18 cellular contexts compared by ENCODE assay signal in genomic region chrX:22032084-22032483, GRCh38. TPM values are rescaled to one million over a fixed set of nuclear protein-coding genes. Genes with fewer than 3 reads are reported as not detected.
DNase-seq lines count a peak whose midpoint lies in the region; ATAC-seq, FAIRE-seq and TF ChIP-seq lines count a peak whose summit lies in the region.
"Had no signal": no experiment of that assay in that cellular context is flagged by ENCODE, and none has a peak within 500 bp of the region (broad histone marks: within the 10 kb centered on the region; RNA-seq: fewer than 3 reads in every experiment).

PHEX (plus strand) TSS chrX:22032325; CDS start chrX:22033006, 681 bp downstream.

- no peak within 1 kb of the TSS for H3K9ac ChIP-seq in GM12878 (ENCODE audit: control insufficient read depth, insufficient read depth, low read length)
- H3K9ac ChIP-seq: KMS-11, SK-N-SH had no signal

- no peak for TF ChIP-seq POLR2A in GM12878 (IDR thresholded peaks at IDR 0.05; ENCODE audit: low read depth, low read length)

- no peaks in the 10 kb centered on the region for H3K79me2 ChIP-seq in GM12878 (ENCODE audit: control insufficient read depth, insufficient read depth, low read length)

- 0% methylated on average over 1 of the region's 1 CpG for WGBS in GM12878 (ENCODE audit: insufficient coverage, insufficient replicate concordance, low lambda C conversion rate, missing lambda C conversion rate)

- SMC1A ChIA-PET in GM12878 (lab: Charles Lee; ENCODE audit: uncharacterized antibody, unreplicated experiment) = interaction anchor here (0.8 to 1.6 kb wide), 2 partner anchors 39 to 42 kb away, joined by 3 to 4 read pairs; no protein-coding TSS in a partner anchor

- no peak for TF ChIP-seq RAD21 in GM12878 (IDR thresholded peaks at IDR 0.05; ENCODE audit: insufficient read depth, low read depth, low read length)

- H3K36me3 ChIP-seq in GM12878 (ENCODE audit: control insufficient read depth in 2 of 2, insufficient read depth in 2 of 2, low read length in 1 of 2) = no peaks in the 10 kb centered on the region
- H3K36me3 ChIP-seq: HAP-1, Peyer's patch had no signal

- no peaks in the 10 kb centered on the region for H3K27me3 Mint-ChIP-seq in stimulated activated naive CD8-positive, alpha-beta T cell treated with anti-CD3 and anti-CD28 coated beads, Interleukin-15, Interleukin-2, amounts not matched to agents 100 ng/mL and 50 ng/mL, for 24 hours
- no peaks in the 10 kb centered on the region for H3K27me3 Mint-ChIP-seq in stimulated activated naive CD8-positive, alpha-beta T cell treated with anti-CD3 and anti-CD28 coated beads, Interleukin-15, amount 100 ng/mL, for 72 hours
- H3K27me3 Mint-ChIP-seq in type B pancreatic cell = no peaks in the 10 kb centered on the region

- no peak within 1 kb of the TSS for H3K4me2 ChIP-seq in GM12878 (ENCODE audit: control insufficient read depth, insufficient read depth)
- H3K4me2 ChIP-seq: KMS-11, SK-N-SH had no signal

- no peaks in the 10 kb centered on the region; the same call in 1 of the 2 replicates for H3K4me1 ChIP-seq in GM12878 (ENCODE audit: control insufficient read depth, insufficient read depth, low read length)
- H3K4me1 ChIP-seq: HAP-1, Peyer's patch had no signal

- no peak within 1 kb of the TSS for H2AFZ ChIP-seq in GM12878 (ENCODE audit: control insufficient read depth, low read depth, low read length)

- POLR2A ChIA-PET in GM12878 (lab: Charles Lee) = interaction anchor here (1.0 kb wide), 1 partner anchor 44 kb away, joined by 4 read pairs; no protein-coding TSS in a partner anchor

- H3K36me3 Mint-ChIP-seq in stimulated activated naive CD8-positive, alpha-beta T cell treated with anti-CD3 and anti-CD28 coated beads, Interleukin-15, Interleukin-2, amounts not matched to agents 100 ng/mL and 50 ng/mL, for 24 hours (ENCODE audit: low read depth) = peaks cover 4% of the 10 kb centered on the region
- no peaks in the 10 kb centered on the region for H3K36me3 Mint-ChIP-seq in type B pancreatic cell

- peak within 1 kb of the TSS; percentile 52 for H3K27ac Mint-ChIP-seq in stimulated activated naive CD8-positive, alpha-beta T cell treated with anti-CD3 and anti-CD28 coated beads, Interleukin-15, Interleukin-2, amounts not matched to agents 100 ng/mL and 50 ng/mL, for 24 hours
- peak within 1 kb of the TSS in 1 of 2 donors; percentile 19 for H3K27ac Mint-ChIP-seq in stimulated activated naive CD8-positive, alpha-beta T cell treated with anti-CD3 and anti-CD28 coated beads, Interleukin-15, amount 100 ng/mL, for 72 hours
- H3K27ac Mint-ChIP-seq in type B pancreatic cell = peak within 1 kb of the TSS; percentile 6

- no peak for ATAC-seq in stimulated activated naive CD8-positive, alpha-beta T cell treated with anti-CD3 and anti-CD28 coated beads, Interleukin-15, amount 100 ng/mL, for 72 hours
- ATAC-seq in GM12878 = peak; percentile 68

- no peaks in the 10 kb centered on the region for H4K20me1 ChIP-seq in GM12878 (ENCODE audit: control insufficient read depth, insufficient read depth)

- H3K27me3 ChIP-seq in GM12878 (replicated peaks in 1 of 2; ENCODE audit: control insufficient read depth in 2 of 2, insufficient read depth in 2 of 2, low read length in 1 of 2) = no peaks in the 10 kb centered on the region
- H3K27me3 ChIP-seq: Peyer's patch had no signal

- no peak for TF ChIP-seq EP300 in GM12878 (IDR thresholded peaks at IDR 0.05; ENCODE audit: borderline replicate concordance in 1 of 2, control insufficient read depth in 1 of 2, low read depth in 2 of 2, low read length in 2 of 2)

- H3K9me3 Mint-ChIP-seq in stimulated activated naive CD8-positive, alpha-beta T cell treated with anti-CD3 and anti-CD28 coated beads, Interleukin-15, Interleukin-2, amounts not matched to agents 100 ng/mL and 50 ng/mL, for 24 hours = no peaks in the 10 kb centered on the region
- no peaks in the 10 kb centered on the region for H3K9me3 Mint-ChIP-seq in stimulated activated naive CD8-positive, alpha-beta T cell treated with anti-CD3 and anti-CD28 coated beads, Interleukin-15, amount 100 ng/mL, for 72 hours
- no peaks in the 10 kb centered on the region for H3K9me3 Mint-ChIP-seq in type B pancreatic cell

- H3K27ac ChIP-seq in GM12878 (ENCODE audit: control insufficient read depth, insufficient read depth) = no peak within 1 kb of the TSS
- H3K27ac ChIP-seq: KMS-11, Peyer's patch had no signal

- no peak for DNase-seq in stimulated activated naive CD8-positive, alpha-beta T cell treated with anti-CD3 and anti-CD28 coated beads, Interleukin-15, amount 100 ng/mL, for 72 hours
- DNase-seq in MV-4-11 (lab: John Stamatoyannopoulos, UW) = peak; percentile 39
- DNase-seq in GM12878 (ENCODE audit: low read depth, low spot score) = no peak
- DNase-seq in type B pancreatic cell (ENCODE audit: extremely low spot score, unreplicated experiment) = no peak
- DNase-seq in NCI-H187 treated with DMSO at 0.1 percent for 48 hours (lab: John Stamatoyannopoulos, UW) = no peak
- no peak for DNase-seq in stimulated activated CD4-positive, alpha-beta T cell treated with anti-CD3 and anti-CD28 coated beads, Interleukin-4, amount 100 ng/mL, for 4 hours
- DNase-seq in GM20000 (ENCODE audit: low spot score) = no peak
- DNase-seq: NCI-H1048, NCI-H146, NCI-H2107, NCI-H446, NCI-H748 treated with DMSO at 0.1 percent for 48 hours, Peyer's patch, Right ventricle myocardium superior, SK-N-SH had no signal

- BruUV-seq in GM12878 (replicated peaks; lab: Mats Ljungman, UMichigan) = no TSS peak

- intact Hi-C loops in GM12878 (cut with micrococcal nuclease; ENCODE audit: unreplicated experiment) = no loop called here

- RAD21 ChIA-PET in GM12878 (lab: Charles Lee; ENCODE audit: unreplicated experiment) = interaction anchor here (0.9 kb wide), 1 partner anchor 37 kb away, joined by 3 read pairs; no protein-coding TSS in a partner anchor

- no peaks in the 10 kb centered on the region for H3K9me3 ChIP-seq in GM12878 (replicated peaks; ENCODE audit: control insufficient read depth, insufficient read depth, low read length)
- H3K9me3 ChIP-seq: HAP-1, Peyer's patch, SK-N-SH had no signal

- no peak for FAIRE-seq in GM12878 (lab: Jason Lieb, UNC)

- TF ChIP-seq CTCF in GM12878 (IDR thresholded peaks at IDR 0.05 in 2 of 3, conservative IDR thresholded peaks at IDR 0.05 in 1 of 3; ENCODE audit: control insufficient read depth in 2 of 3, extremely low read depth in 1 of 3, insufficient read depth in 1 of 3, low read depth in 3 of 3, low read length in 3 of 3) (no peak), type B pancreatic cell (conservative IDR thresholded peaks at IDR 0.05) (no peak), GM20000 (IDR thresholded peaks at IDR 0.05; ENCODE audit: extremely low read depth, missing control alignments) (no peak)

- peaks cover 48% of the 10 kb centered on the region for H3K4me1 Mint-ChIP-seq in stimulated activated naive CD8-positive, alpha-beta T cell treated with anti-CD3 and anti-CD28 coated beads, Interleukin-15, Interleukin-2, amounts not matched to agents 100 ng/mL and 50 ng/mL, for 24 hours (ENCODE audit: low read depth)
- peaks cover 18% of the 10 kb centered on the region for H3K4me1 Mint-ChIP-seq in stimulated activated naive CD8-positive, alpha-beta T cell treated with anti-CD3 and anti-CD28 coated beads, Interleukin-15, amount 100 ng/mL, for 72 hours
- H3K4me1 Mint-ChIP-seq in type B pancreatic cell (ENCODE audit: unreplicated experiment) = no peaks in the 10 kb centered on the region

- H3K4me3 ChIP-seq in GM12878 = no peak within 1 kb of the TSS
- H3K4me3 ChIP-seq: HAP-1, Peyer's patch had no signal

- no peak within 1 kb of the TSS for H3K4me3 Mint-ChIP-seq in stimulated activated naive CD8-positive, alpha-beta T cell treated with anti-CD3 and anti-CD28 coated beads, Interleukin-15, Interleukin-2, amounts not matched to agents 100 ng/mL and 50 ng/mL, for 24 hours
- peak within 1 kb of the TSS in 1 of 2 donors; percentile 31 for H3K4me3 Mint-ChIP-seq in stimulated activated naive CD8-positive, alpha-beta T cell treated with anti-CD3 and anti-CD28 coated beads, Interleukin-15, amount 100 ng/mL, for 72 hours
- no peak within 1 kb of the TSS for H3K4me3 Mint-ChIP-seq in type B pancreatic cell

- CTCF ChIA-PET in GM12878 (lab: Yijun Ruan, JAX) = interaction anchor here (0.7 kb wide), 1 partner anchor 8 kb away, joined by 3 read pairs; no protein-coding TSS in a partner anchor

- in situ Hi-C loops in GM12878 (cut with MboI) = no loop called here

TF ChIP-seq in GM12878, 131 proteins besides CTCF, POLR2A, EP300 and RAD21 (continues in another document):
- TF ChIP-seq USF2 (IDR thresholded peaks at IDR 0.05; ENCODE audit: borderline replicate concordance, low read depth, low read length) = no peak

RNA-seq across cellular contexts. Expression of gene PHEX, which starts in this region (rescaled TPM):
- total RNA-seq in GM12878 (2013; cell fraction: nucleolus; rRNA removed) = 20.4 and 28.3 TPM in 2 replicates
- 1.0 and 1.1 TPM in 2 replicates for total RNA-seq in GM12878 (2014; rRNA removed)
- 0.85 and 0.88 TPM in 2 replicates for total RNA-seq in GM12878 (2014; rRNA removed; fragmentation: Illumina TruSeq; extraction: Trizol)
- total RNA-seq in GM12878 (2021) = 0.56 TPM in 2 replicates
- 0.04 TPM for polyA plus RNA-seq in GM12878 (2011; ENCODE audit: low read depth)
- polyA plus RNA-seq in GM12878 (2011; rRNA removed) = 97.2 and 103 TPM in 2 replicates
- 66.0 and 82.4 TPM in 2 replicates for polyA plus RNA-seq in GM12878 (2011; cell fraction: cytosol; rRNA removed)
- 94.9 and 105 TPM in 2 replicates for polyA plus RNA-seq in GM12878 (2011; cell fraction: nucleus; rRNA removed)
- 0.03 and 0.06 TPM in 2 replicates for polyA plus RNA-seq in GM12878 (2012)
- polyA plus RNA-seq in GM12878 (2014; fragmentation: Illumina TruSeq; extraction: Trizol) = 0.46 and 0.73 TPM in 2 replicates
- polyA plus RNA-seq in GM12878 (2014; fragmentation: Nextera tagmentation; extraction: Ambion mirVana) = under 1 TPM; 0.33 to 0.53 TPM
- polyA plus RNA-seq in GM12878 (2014; rRNA removed) = 0.24 and 0.63 TPM in 2 replicates
- polyA plus RNA-seq in GM12878 (2016; fragmentation: Nextera tagmentation; extraction: Ambion mirVana) = under 1 TPM; 0.12 to 0.14 TPM
- 292 and 342 TPM in 2 replicates for polyA minus RNA-seq in GM12878 (2011; rRNA and poly(A)+ RNA removed)
- 41.1 and 57.5 TPM in 2 replicates for polyA minus RNA-seq in GM12878 (2011; cell fraction: cytosol; rRNA and poly(A)+ RNA removed)
- 259 and 287 TPM in 2 replicates for polyA minus RNA-seq in GM12878 (2011; cell fraction: nucleus; rRNA and poly(A)+ RNA removed)
- total RNA-seq in type B pancreatic cell (ENCODE audit: low replicate concordance) = 1.6 and 5.7 TPM in 2 replicates
